Comparison of ENCODE assay signal across 24 cellular contexts in the genomic region with DNA sequence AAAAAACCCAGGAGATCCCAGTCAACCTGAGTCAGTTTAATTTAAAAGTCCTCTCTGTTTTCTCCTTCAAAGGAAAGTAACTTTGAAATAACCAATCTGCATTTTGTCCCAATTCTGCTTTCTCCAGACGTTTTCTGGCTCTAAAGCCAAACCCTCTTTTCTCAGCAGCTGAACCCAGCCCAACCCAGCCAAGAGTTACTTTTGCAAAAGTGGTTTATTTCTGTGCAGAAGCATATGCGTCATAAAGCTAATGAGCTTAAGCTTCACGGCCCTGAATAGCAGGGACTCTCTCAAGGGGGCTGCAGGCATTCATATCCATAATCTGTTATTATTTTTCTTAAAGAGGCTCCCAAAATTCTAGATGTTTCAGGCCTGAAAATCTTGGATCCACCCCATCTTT.
"Had no signal": no experiment of that assay in that cellular context is flagged by ENCODE, and none has a peak within 500 bp of the region (broad histone marks: within the 10 kb centered on the region; RNA-seq: fewer than 3 reads in every experiment).

No MANE protein-coding gene starts in this region.

- H3K4me2 ChIP-seq: neural progenitor cell had no signal

- H2AFZ ChIP-seq: neural progenitor cell, parathyroid adenoma had no signal

- H3K27ac ChIP-seq: neural progenitor cell, ovary, parathyroid adenoma, psoas muscle, right lobe of liver, sigmoid colon, stomach, thoracic aorta, thyroid gland, tibial nerve, upper lobe of left lung, vagina had no signal

- H3K4me3 ChIP-seq: neural progenitor cell, ovary, psoas muscle, right lobe of liver, sigmoid colon, stomach, thoracic aorta, thyroid gland, tibial nerve, upper lobe of left lung, vagina had no signal

- H3K79me2 ChIP-seq: parathyroid adenoma had no signal

- H3K9ac ChIP-seq: neural progenitor cell, parathyroid adenoma had no signal

- H3K9me3 ChIP-seq: ovary, psoas muscle, right lobe of liver, sigmoid colon, stomach, thoracic aorta, thyroid gland, tibial nerve, upper lobe of left lung, vagina had no signal

- H3K27me3 ChIP-seq: neural progenitor cell, ovary, right lobe of liver, sigmoid colon, stomach, thyroid gland, tibial nerve, upper lobe of left lung, vagina had no signal

- DNase-seq: natural killer cell; occipital lobe; ovary; posterior cingulate gyrus; psoas muscle; right cardiac atrium; right lobe of liver; sigmoid colon; small intestine; stimulated activated CD4-positive, alpha-beta T cell treated with anti-CD3 and anti-CD28 coated beads, Interleukin-15, amount 100 ng/mL, for 24 hours; stimulated activated CD4-positive, alpha-beta T cell treated with anti-CD3 and anti-CD28 coated beads, Interleukin-2, amount 100 ng/mL, for 24 hours; stimulated activated CD4-positive, alpha-beta T cell treated with anti-CD3 and anti-CD28 coated beads, Interleukin-2, amount 100 ng/mL, for 48 hours; stimulated activated CD4-positive, alpha-beta T cell treated with anti-CD3 and anti-CD28 coated beads, Interleukin-4, amount 100 ng/mL, for 24 hours; stimulated activated naive B cell treated with anti-CD40 and anti-IgM and Interleukin-4, amounts not matched to agents 10 μg/mL and 1 μg/mL and 100 μg/mL, for 72 hours; stimulated activated naive CD4-positive, alpha-beta T cell treated with Interleukin-2 at 50 U/mL for 16 hours; stomach; thyroid gland; trophoblast cell; upper lobe of left lung had no signal

- H3K36me3 ChIP-seq: neural progenitor cell, ovary, right lobe of liver, sigmoid colon, stomach, thoracic aorta, thyroid gland, tibial nerve, upper lobe of left lung, vagina had no signal

- H3K4me1 ChIP-seq: neural progenitor cell, parathyroid adenoma, psoas muscle, right lobe of liver, sigmoid colon, stomach, thyroid gland, tibial nerve, upper lobe of left lung, vagina had no signal
